1 cellular context compared by ENCODE assay signal in the genomic region with DNA sequence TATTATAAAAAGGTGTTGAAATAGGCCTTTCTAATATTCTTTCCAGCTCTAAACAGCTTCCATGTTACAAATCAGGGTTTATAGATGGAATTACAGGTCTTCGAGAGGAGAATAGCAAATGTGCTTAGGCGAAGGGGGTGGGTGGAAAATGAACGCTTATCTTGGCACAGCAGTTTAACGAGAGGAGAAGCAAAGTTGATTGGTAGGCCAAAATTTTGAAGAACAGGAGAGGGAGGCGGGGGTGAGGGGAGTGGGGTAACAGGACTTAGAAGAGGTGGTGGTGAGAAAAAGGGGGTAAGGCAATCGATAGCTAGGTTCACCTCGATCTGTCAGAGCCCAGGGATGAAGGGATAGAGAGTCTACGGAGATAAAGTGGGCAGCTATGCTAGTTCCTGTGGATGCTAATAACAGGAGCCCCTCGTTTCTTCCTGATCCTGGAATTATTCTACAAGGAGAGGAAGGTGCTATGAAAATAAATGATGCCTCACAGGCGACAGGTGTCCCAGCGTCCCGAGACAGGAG.
TF ChIP-seq lines count a peak whose summit lies in the region.

No MANE protein-coding gene starts in this region.

TF ChIP-seq in IMR-90, 13 proteins besides CTCF, POLR2A, EP300 and RAD21:
- no peak for TF ChIP-seq CEBPB (IDR thresholded peaks at IDR 0.05; ENCODE audit: low read depth, low read length)
- no peak for TF ChIP-seq MXI1 (IDR thresholded peaks at IDR 0.05; ENCODE audit: borderline replicate concordance, low read depth, low read length)
- no peak for TF ChIP-seq MAFK (IDR thresholded peaks at IDR 0.05; ENCODE audit: low read depth, low read length)
